In genomic region chr19:47373246-47374240, GRCh38 we compare ENCODE assay signal across 28 cellular contexts. TPM values are rescaled to one million over a fixed set of nuclear protein-coding genes. Genes with fewer than 3 reads are reported as not detected.
"Had no signal": no experiment of that assay in that cellular context is flagged by ENCODE, and none has a peak within 500 bp of the region (broad histone marks: within the 10 kb centered on the region; RNA-seq: fewer than 3 reads in every experiment).

No MANE protein-coding gene starts in this region.

- H3K27ac ChIP-seq: Peyer's patch had no signal

- FAIRE-seq: astrocyte had no signal

- H3K27me3 ChIP-seq: Peyer's patch had no signal

- H3K4me1 ChIP-seq: Peyer's patch had no signal

- ATAC-seq: activated CD8-positive, alpha-beta T cell treated with anti-CD3 and anti-CD28 coated beads, Interleukin-2, amount 10 ng/mL, durations not matched to agents 7 days and 5 days; activated naive CD4-positive, alpha-beta T cell treated with anti-CD3 and anti-CD28 coated beads, Interleukin-2, amount 50 U/mL, for 72 hours; activated naive CD8-positive, alpha-beta T cell treated with anti-CD3 and anti-CD28 coated beads, Interleukin-2, amount 50 U/mL, for 24 hours; T-helper 17 cell; WTC11 had no signal

- H3K4me3 ChIP-seq: Peyer's patch had no signal

- DNase-seq: activated CD4-positive, alpha-beta T cell treated with anti-CD3 and anti-CD28 coated beads for 48 hours; activated CD4-positive, alpha-beta T cell treated with anti-CD3 and anti-CD28 coated beads, Interleukin-2, amount 50 U/mL, for 4 hours; activated CD4-positive, CD25-positive, alpha-beta regulatory T cell treated with anti-CD3 and anti-CD28 coated beads, Interleukin-2, amount 50 U/mL, for 72 hours; activated CD8-positive, alpha-beta memory T cell treated with anti-CD3 and anti-CD28 coated beads, Interleukin-2, amount 50 U/mL, for 48 hours; activated CD8-positive, alpha-beta T cell treated with anti-CD3 and anti-CD28 coated beads, Interleukin-2, amount 10 ng/mL, durations not matched to agents 7 days and 5 days; activated naive CD4-positive, alpha-beta T cell; activated naive CD8-positive, alpha-beta T cell treated with anti-CD3 and anti-CD28 coated beads, Interleukin-2, amount 50 U/mL, for 24 hours; activated T-cell treated with anti-CD3 and anti-CD28 coated beads, Interleukin-2, amount 50 U/mL, for 1 hour; amniotic stem cell; NCI-H1092; NCI-H1417 treated with DMSO at 0.1 percent for 48 hours; NCI-H1694; NCI-H2029; NCI-H2107; NCI-H2171 treated with DMSO at 0.1 percent for 48 hours; NCI-H226; NCI-H526 treated with DMSO at 0.1 percent for 48 hours; NK-92 treated with Interleukin-12 subunit alpha and Interleukin-12 subunit beta, amount 100 ng/mL, for 24 hours; Peyer's patch; SHP77 treated with DMSO at 0.1 percent for 48 hours; T-helper 17 cell; T-helper 9 cell had no signal

- H3K9me3 ChIP-seq: Peyer's patch had no signal

RNA-seq across cellular contexts. Expression of gene C5AR2, which starts 41.6 kb away (rescaled TPM):
- total RNA-seq: activated naive CD4-positive, alpha-beta T cell treated with anti-CD3 and anti-CD28 coated beads, Interleukin-2, amount 50 U/mL, for 72 hours; astrocyte; LHCN-M2; NCI-H460; SK-MEL-5 had no signal

RNA-seq across cellular contexts. Expression of gene MEIS3, which starts 45.8 kb away (rescaled TPM):
- total RNA-seq: activated CD8-positive, alpha-beta T cell treated with anti-CD3 and anti-CD28 coated beads, Interleukin-2, amount 10 ng/mL, durations not matched to agents 7 days and 5 days had no signal
